In genomic region chr6:251920-252319, GRCh38 we compare ENCODE assay signal across 13 cellular contexts. TPM values are rescaled to one million over a fixed set of nuclear protein-coding genes. Genes with fewer than 3 reads are reported as not detected.
A peak's percentile ranks its signal among the peaks of the same experiment; 100 is the strongest.
DNase-seq lines count a peak whose midpoint lies in the region; ATAC-seq, FAIRE-seq and TF ChIP-seq lines count a peak whose summit lies in the region.
"Had no signal": no experiment of that assay in that cellular context is flagged by ENCODE, and none has a peak within 500 bp of the region (broad histone marks: within the 10 kb centered on the region; RNA-seq: fewer than 3 reads in every experiment).

No MANE protein-coding gene starts in this region.

- TF ChIP-seq POLR2A in GM12891 (IDR thresholded peaks at IDR 0.05; ENCODE audit: low read depth, low read length): no peak

- DNase-seq in GM12891 (ENCODE audit: insufficient read length, low spot score) (no peak), RKO (ENCODE audit: low spot score) (peak; percentile 16), epithelial cell of prostate (ENCODE audit: low read depth, low spot score) (peak; percentile 74), KBM-7 (no peak), COLO829 (ENCODE audit: low spot score) (no peak)
- DNase-seq: CD4-positive, alpha-beta memory T cell; NCI-H1092; NCI-H524 treated with DMSO at 0.1 percent for 48 hours; SK-N-SH; stimulated activated CD4-positive, alpha-beta T cell treated with anti-CD3 and anti-CD28 coated beads, Interleukin-15, amount 100 ng/mL, for 24 hours had no signal

- peak overlapping the region; percentile 59 for H3K27ac ChIP-seq in epithelial cell of prostate
- H3K27ac ChIP-seq: HL-60 had no signal

- in situ Hi-C loops in KBM-7 (cut with MboI; ENCODE audit: low pct_unique_long_range_greater_than_20kb, low sequenced_read_pairs): no loop called here

- peak; percentile 51 for ATAC-seq in GM21723 (IDR thresholded peaks at IDR 0.05; ENCODE audit: unreplicated experiment)
- ATAC-seq in HG02970 (IDR thresholded peaks at IDR 0.05; ENCODE audit: low FRiP score, unreplicated experiment): no peak

- peak; percentile 96 for FAIRE-seq in GM12891 (lab: Jason Lieb, UNC)

TF ChIP-seq in GM12891, 5 proteins besides CTCF, POLR2A, EP300 and RAD21:
- no peak for TF ChIP-seq POLR2AphosphoS5 (IDR thresholded peaks at IDR 0.05; ENCODE audit: low read depth, low read length)
- no peak for TF ChIP-seq PAX5 (IDR thresholded peaks at IDR 0.05; ENCODE audit: insufficient read depth, low read length, severe bottlenecking)
- peak; percentile 54 for TF ChIP-seq SPI1 (IDR thresholded peaks at IDR 0.05; ENCODE audit: low read depth, low read length)
- TF ChIP-seq TAF1 (IDR thresholded peaks at IDR 0.05; ENCODE audit: low read depth, low read length): no peak
- no peak for TF ChIP-seq POU2F2 (IDR thresholded peaks at IDR 0.05; ENCODE audit: low read depth, low read length)

RNA-seq across cellular contexts. Expression of gene DUSP22, which starts 40.4 kb away (rescaled TPM):
- 90.4 TPM for polyA plus RNA-seq in GM12891 (2012; ENCODE audit: low read depth, missing spikeins)

Comparison
In these comparisons a context has a peak if more than half of its experiments do, and no peak if none do; other contexts are left out.
1. DNase-seq: peak in RKO (single experiment) and epithelial cell of prostate (single experiment); none in GM12891 (single experiment), KBM-7 (single experiment) and COLO829 (single experiment).